Comparison of ENCODE assay signal across 36 cellular contexts in the genomic region with DNA sequence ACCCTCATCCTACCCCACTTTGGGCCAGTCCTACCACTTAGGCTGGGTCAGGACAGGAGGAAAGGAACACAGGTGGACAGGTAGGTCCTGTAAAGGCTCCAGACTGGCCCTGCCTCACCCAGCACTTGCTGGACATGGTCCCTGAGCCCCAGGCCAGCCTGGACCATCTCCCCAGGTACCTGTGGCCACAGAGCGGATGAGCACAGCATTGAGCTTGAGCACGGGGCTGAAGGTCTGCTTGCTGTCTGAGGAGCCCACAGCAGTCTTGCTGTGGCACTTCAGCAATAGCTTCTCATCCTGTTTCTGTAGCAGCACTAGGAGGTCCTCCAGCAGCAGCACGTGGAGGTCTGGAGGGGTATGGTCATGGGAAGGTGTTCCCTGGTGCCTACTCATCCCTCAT. TPM values are rescaled to one million over a fixed set of nuclear protein-coding genes. Genes with fewer than 3 reads are reported as not detected.
"Had no signal": no experiment of that assay in that cellular context is flagged by ENCODE, and none has a peak within 500 bp of the region (broad histone marks: within the 10 kb centered on the region; RNA-seq: fewer than 3 reads in every experiment).

No MANE protein-coding gene starts in this region.

- H3K4me1 Mint-ChIP-seq: activated CD4-positive, alpha-beta memory T cell treated with anti-CD3 and anti-CD28 coated beads, Interleukin-2, amount 10 ng/mL, durations not matched to agents 7 days and 5 days; activated CD8-positive, alpha-beta memory T cell treated with anti-CD3 and anti-CD28 coated beads, Interleukin-2, amount 10 ng/mL, durations not matched to agents 7 days and 5 days; activated naive CD4-positive, alpha-beta T cell treated with anti-CD3 and anti-CD28 coated beads, Interleukin-2, amount 10 ng/mL, durations not matched to agents 7 days and 5 days; activated naive CD8-positive, alpha-beta T cell treated with anti-CD3 and anti-CD28 coated beads for 36 hours; activated T-helper 17 cell treated with anti-CD3 and anti-CD28 coated beads, Interleukin-2, amount 50 U/mL, for 72 hours had no signal

- H3K27me3 Mint-ChIP-seq: activated naive CD4-positive, alpha-beta T cell treated with anti-CD3 and anti-CD28 coated beads, Interleukin-2, amount 10 ng/mL, durations not matched to agents 7 days and 5 days; activated naive CD8-positive, alpha-beta T cell treated with anti-CD3 and anti-CD28 coated beads for 36 hours; activated T-helper 17 cell treated with anti-CD3 and anti-CD28 coated beads, Interleukin-2, amount 50 U/mL, for 72 hours had no signal

- H3K9me3 Mint-ChIP-seq: activated CD4-positive, alpha-beta memory T cell treated with anti-CD3 and anti-CD28 coated beads, Interleukin-2, amount 10 ng/mL, durations not matched to agents 7 days and 5 days; activated naive CD4-positive, alpha-beta T cell treated with anti-CD3 and anti-CD28 coated beads, Interleukin-2, amount 10 ng/mL, durations not matched to agents 7 days and 5 days; activated naive CD8-positive, alpha-beta T cell treated with anti-CD3 and anti-CD28 coated beads for 36 hours; activated T-cell treated with anti-CD3 and anti-CD28 coated beads, Interleukin-2, amount 50 U/mL, for 72 hours; activated T-helper 17 cell treated with anti-CD3 and anti-CD28 coated beads, Interleukin-2, amount 50 U/mL, for 72 hours had no signal

- H3K27ac ChIP-seq: brain microvascular endothelial cell, KMS-11, SJCRH30, SK-N-MC, WERI-Rb-1 had no signal

- H3K27me3 ChIP-seq: brain microvascular endothelial cell, SJCRH30 had no signal

- H3K4me1 ChIP-seq: SJCRH30 had no signal

- H3K9me3 ChIP-seq: SJCRH30 had no signal

- H3K27ac Mint-ChIP-seq: activated CD4-positive, alpha-beta memory T cell treated with anti-CD3 and anti-CD28 coated beads, Interleukin-2, amount 10 ng/mL, durations not matched to agents 7 days and 5 days; activated CD8-positive, alpha-beta memory T cell treated with anti-CD3 and anti-CD28 coated beads, Interleukin-2, amount 10 ng/mL, durations not matched to agents 7 days and 5 days; activated naive CD4-positive, alpha-beta T cell treated with anti-CD3 and anti-CD28 coated beads, Interleukin-2, amount 10 ng/mL, durations not matched to agents 7 days and 5 days; activated naive CD8-positive, alpha-beta T cell treated with anti-CD3 and anti-CD28 coated beads for 36 hours; activated T-cell treated with anti-CD3 and anti-CD28 coated beads, Interleukin-2, amount 50 U/mL, for 72 hours; activated T-helper 17 cell treated with anti-CD3 and anti-CD28 coated beads, Interleukin-2, amount 50 U/mL, for 72 hours had no signal

- DNase-seq: activated CD4-positive, alpha-beta memory T cell treated with anti-CD3 and anti-CD28 coated beads, Interleukin-2, amount 10 ng/mL, durations not matched to agents 7 days and 5 days; activated CD4-positive, alpha-beta T cell treated with anti-CD3 and anti-CD28 coated beads for 1 hour; activated CD4-positive, alpha-beta T cell treated with anti-CD3 and anti-CD28 coated beads for 48 hours; activated CD4-positive, CD25-positive, alpha-beta regulatory T cell; activated CD8-positive, alpha-beta memory T cell treated with anti-CD3 and anti-CD28 coated beads for 24 hours; activated CD8-positive, alpha-beta memory T cell treated with anti-CD3 and anti-CD28 coated beads, Interleukin-2, amount 10 ng/mL, durations not matched to agents 7 days and 5 days; activated CD8-positive, alpha-beta memory T cell treated with anti-CD3 and anti-CD28 coated beads, Interleukin-2, amount 50 U/mL, for 48 hours; activated gamma-delta T cell treated with Interleukin-2 at 50 U/mL for 16 hours; activated naive CD4-positive, alpha-beta T cell treated with anti-CD3 and anti-CD28 coated beads, Interleukin-2, amount 10 ng/mL, durations not matched to agents 7 days and 5 days; activated naive CD8-positive, alpha-beta T cell treated with anti-CD3 and anti-CD28 coated beads for 36 hours; activated T-cell treated with anti-CD3 and anti-CD28 coated beads, Interleukin-2, amount 50 U/mL, for 72 hours; amniotic stem cell; aorta; brain microvascular endothelial cell; central memory CD4-positive, alpha-beta T cell; MM.1S; MV-4-11; NCI-H1092; NCI-H1436 treated with DMSO at 0.1 percent for 48 hours; NCI-H1694 treated with DMSO at 0.1 percent for 48 hours; NCI-H2029; NCI-H345; NCI-H524 treated with DMSO at 0.1 percent for 48 hours; SHP77; SJCRH30; T1000; WERI-Rb-1 had no signal

- H3K4me3 ChIP-seq: SJCRH30, SK-N-MC had no signal

- H3K36me3 Mint-ChIP-seq: activated CD8-positive, alpha-beta memory T cell treated with anti-CD3 and anti-CD28 coated beads, Interleukin-2, amount 10 ng/mL, durations not matched to agents 7 days and 5 days had no signal

- H3K4me3 Mint-ChIP-seq: activated CD4-positive, alpha-beta memory T cell treated with anti-CD3 and anti-CD28 coated beads, Interleukin-2, amount 10 ng/mL, durations not matched to agents 7 days and 5 days; activated CD8-positive, alpha-beta memory T cell treated with anti-CD3 and anti-CD28 coated beads, Interleukin-2, amount 10 ng/mL, durations not matched to agents 7 days and 5 days; activated naive CD4-positive, alpha-beta T cell treated with anti-CD3 and anti-CD28 coated beads, Interleukin-2, amount 10 ng/mL, durations not matched to agents 7 days and 5 days; activated naive CD8-positive, alpha-beta T cell treated with anti-CD3 and anti-CD28 coated beads for 36 hours; activated T-cell treated with anti-CD3 and anti-CD28 coated beads, Interleukin-2, amount 50 U/mL, for 72 hours; activated T-helper 17 cell treated with anti-CD3 and anti-CD28 coated beads, Interleukin-2, amount 50 U/mL, for 72 hours had no signal

- ATAC-seq: activated CD8-positive, alpha-beta memory T cell treated with anti-CD3 and anti-CD28 coated beads, Interleukin-2, amount 10 ng/mL, durations not matched to agents 7 days and 5 days; activated T-cell treated with anti-CD3 and anti-CD28 coated beads, Interleukin-2, amount 50 U/mL, for 72 hours; activated T-helper 17 cell treated with anti-CD3 and anti-CD28 coated beads, Interleukin-2, amount 50 U/mL, for 72 hours; Panc1 had no signal

RNA-seq across cellular contexts. Expression of a gene that starts 23.3 kb away (rescaled TPM):
- total RNA-seq: activated CD4-positive, alpha-beta memory T cell treated with anti-CD3 and anti-CD28 coated beads, Interleukin-2, amount 10 ng/mL, durations not matched to agents 7 days and 5 days; activated CD8-positive, alpha-beta memory T cell treated with anti-CD3 and anti-CD28 coated beads, Interleukin-2, amount 10 ng/mL, durations not matched to agents 7 days and 5 days; activated naive CD8-positive, alpha-beta T cell treated with anti-CD3 and anti-CD28 coated beads for 36 hours; activated T-cell treated with anti-CD3 and anti-CD28 coated beads, Interleukin-2, amount 50 U/mL, for 72 hours; activated T-helper 17 cell treated with anti-CD3 and anti-CD28 coated beads, Interleukin-2, amount 50 U/mL, for 72 hours; LHCN-M2; NCI-H460; RPMI7951; SJCRH30; T-helper 1 cell treated with Interleukin-12 subunit alpha and Interleukin-12 subunit beta and Interleukin-4 antibody, amounts not matched to agents 30 ng/mL and 1 ng/mL, for 36 hours; T-helper 2 cell treated with Interferon-gamma antibody and Interleukin-4, amounts not matched to agents 100 ng/mL and 5 ng/mL, for 36 hours had no signal

RNA-seq across cellular contexts. Expression of a gene that starts 50.2 kb away (rescaled TPM):
- total RNA-seq: activated CD8-positive, alpha-beta memory T cell treated with anti-CD3 and anti-CD28 coated beads, Interleukin-2, amount 10 ng/mL, durations not matched to agents 7 days and 5 days; activated naive CD8-positive, alpha-beta T cell treated with anti-CD3 and anti-CD28 coated beads for 36 hours; activated T-helper 17 cell treated with anti-CD3 and anti-CD28 coated beads, Interleukin-2, amount 50 U/mL, for 72 hours; RPMI7951; SJCRH30 had no signal
